ENCODE assay signal across 4 cellular contexts in genomic region chr13:42141052-42141451, GRCh38.
DNase-seq lines count a peak whose midpoint lies in the region; ATAC-seq, FAIRE-seq and TF ChIP-seq lines count a peak whose summit lies in the region.
"Not testable (repeated sequence)": the region's sequence is repeated elsewhere in the genome, so short reads cannot be mapped to it uniquely, and the experiment has no call there.

No MANE protein-coding gene starts in this region.

- H3K27ac ChIP-seq in HEK293 (ENCODE audit: extremely low read depth, low read depth, low read length); K562 (ENCODE audit: extremely low read depth, low read depth, low read length): not testable (repeated sequence)

- DNase-seq in activated CD8-positive, alpha-beta T cell treated with anti-CD3 and anti-CD28 coated beads for 36 hours; activated naive CD8-positive, alpha-beta T cell treated with anti-CD3 and anti-CD28 coated beads for 36 hours; K562 (ENCODE audit: extremely low read depth in 1 of 4, low spot score in 3 of 4): not testable (repeated sequence)

- not testable (repeated sequence) for H4K20me1 ChIP-seq in K562 (replicated peaks; ENCODE audit: control insufficient read depth, insufficient read depth, low read length)

- not testable (repeated sequence) for FAIRE-seq in K562 (lab: Jason Lieb, UNC)

- H3K9me1 ChIP-seq in K562 (ENCODE audit: control insufficient read depth, insufficient read depth, low read length): not testable (repeated sequence)

- TF ChIP-seq POLR2A in K562 (conservative IDR thresholded peaks at IDR 0.05): not testable (repeated sequence)

- WGBS in K562 (ENCODE audit: insufficient coverage, low coverage, missing lambda C conversion rate): 0% methylated on average over 1 of the region's 2 CpGs

- H2AFZ ChIP-seq in K562 (ENCODE audit: low read depth, low read length): not testable (repeated sequence)

- H3K4me3 ChIP-seq in HEK293 (ENCODE audit: low read depth, low read length); K562: not testable (repeated sequence)

- H3K36me3 ChIP-seq in HEK293 (ENCODE audit: control insufficient read depth in 2 of 2, insufficient read depth in 1 of 2, low read length in 2 of 2); K562 (ENCODE audit: control insufficient read depth, insufficient read depth, low read length): not testable (repeated sequence)

- CTCF ChIA-PET in HEK293 (lab: Yijun Ruan, JAX); activated CD8-positive, alpha-beta T cell treated with anti-CD3 and anti-CD28 coated beads for 36 hours (lab: Charles Lee); K562 (lab: Yijun Ruan, JAX; ENCODE audit: low intra/inter-chr PET ratio): not testable (repeated sequence)

- H3K27me3 ChIP-seq in K562 (ENCODE audit: control insufficient read depth in 2 of 2, insufficient read depth in 2 of 2, low read length in 2 of 2): not testable (repeated sequence)

- H3K27ac Mint-ChIP-seq in activated CD8-positive, alpha-beta T cell treated with anti-CD3 and anti-CD28 coated beads for 36 hours: peak overlapping the region; percentile 61
- peak overlapping the region; percentile 28 for H3K27ac Mint-ChIP-seq in activated naive CD8-positive, alpha-beta T cell treated with anti-CD3 and anti-CD28 coated beads for 36 hours

- H3K9me3 ChIP-seq in HEK293 (ENCODE audit: control insufficient read depth, insufficient read depth, low read depth, low read length); K562 (replicated peaks; ENCODE audit: control insufficient read depth, insufficient read depth, low read depth, low read length): not testable (repeated sequence)

- H3K4me1 Mint-ChIP-seq in activated CD8-positive, alpha-beta T cell treated with anti-CD3 and anti-CD28 coated beads for 36 hours (ENCODE audit: low read depth): peaks cover 22% of the 10 kb centered on the region
- H3K4me1 Mint-ChIP-seq in activated naive CD8-positive, alpha-beta T cell treated with anti-CD3 and anti-CD28 coated beads for 36 hours: peaks cover 24% of the 10 kb centered on the region

- H3K4me2 ChIP-seq in K562 (ENCODE audit: insufficient read depth, low read length): not testable (repeated sequence)

- TF ChIP-seq EP300 in K562 (IDR thresholded peaks at IDR 0.05; ENCODE audit: low read length): not testable (repeated sequence)

- H3K79me2 ChIP-seq in K562 (ENCODE audit: control insufficient read depth, insufficient read depth, low read length): not testable (repeated sequence)

- not testable (repeated sequence) for H3K4me3 Mint-ChIP-seq in activated CD8-positive, alpha-beta T cell treated with anti-CD3 and anti-CD28 coated beads for 36 hours; activated naive CD8-positive, alpha-beta T cell treated with anti-CD3 and anti-CD28 coated beads for 36 hours

- BruUV-seq in K562 (replicated peaks; lab: Mats Ljungman, UMichigan): not testable (repeated sequence)

- TF ChIP-seq CTCF in HEK293 (tag by site-specific recombination; IDR thresholded peaks at IDR 0.05); activated CD8-positive, alpha-beta T cell treated with anti-CD3 and anti-CD28 coated beads for 36 hours (IDR thresholded peaks at IDR 0.05); K562 (IDR thresholded peaks at IDR 0.05 in 2 of 3, conservative IDR thresholded peaks at IDR 0.05 in 1 of 3; ENCODE audit: insufficient read depth in 2 of 3, low read depth in 1 of 3, low read length in 3 of 3): not testable (repeated sequence)

- POLR2A ChIA-PET in HEK293 (lab: Yijun Ruan, JAX); activated CD8-positive, alpha-beta T cell treated with anti-CD3 and anti-CD28 coated beads for 36 hours (lab: Charles Lee); K562 (lab: Yijun Ruan, JAX): not testable (repeated sequence)

- not testable (repeated sequence) for H3K9me3 Mint-ChIP-seq in activated CD8-positive, alpha-beta T cell treated with anti-CD3 and anti-CD28 coated beads for 36 hours; activated naive CD8-positive, alpha-beta T cell treated with anti-CD3 and anti-CD28 coated beads for 36 hours

- peaks cover 21% of the 10 kb centered on the region for H3K36me3 Mint-ChIP-seq in activated CD8-positive, alpha-beta T cell treated with anti-CD3 and anti-CD28 coated beads for 36 hours (ENCODE audit: low read depth)
- peaks cover 34% of the 10 kb centered on the region for H3K36me3 Mint-ChIP-seq in activated naive CD8-positive, alpha-beta T cell treated with anti-CD3 and anti-CD28 coated beads for 36 hours

- not testable (repeated sequence) for ATAC-seq in activated CD8-positive, alpha-beta T cell treated with anti-CD3 and anti-CD28 coated beads for 36 hours; K562

- not testable (repeated sequence) for H3K9ac ChIP-seq in K562 (ENCODE audit: insufficient read depth in 1 of 2, low read depth in 2 of 2, low read length in 2 of 2)

- not testable (repeated sequence) for H3K27me3 Mint-ChIP-seq in activated CD8-positive, alpha-beta T cell treated with anti-CD3 and anti-CD28 coated beads for 36 hours; activated naive CD8-positive, alpha-beta T cell treated with anti-CD3 and anti-CD28 coated beads for 36 hours

- TF ChIP-seq RAD21 in K562 (CRISPR knock-in tag; conservative IDR thresholded peaks at IDR 0.05 in 1 of 2, IDR thresholded peaks at IDR 0.05 in 1 of 2): not testable (repeated sequence)

- not testable (repeated sequence) for H3K4me1 ChIP-seq in HEK293 (ENCODE audit: control insufficient read depth, insufficient read depth, low read length); K562 (replicated peaks in 1 of 2; ENCODE audit: control insufficient read depth in 2 of 2, insufficient read depth in 2 of 2, low read length in 2 of 2)

- in situ Hi-C loops in K562 (cut with MboI): not testable (repeated sequence)

- intact Hi-C loops in activated CD8-positive, alpha-beta T cell treated with anti-CD3 and anti-CD28 coated beads for 36 hours (cut with micrococcal nuclease); K562 (cut with micrococcal nuclease): not testable (repeated sequence)

TF ChIP-seq in HEK293, 187 proteins besides CTCF, POLR2A, EP300 and RAD21:
- TF ChIP-seq ZNF146 (tag by site-specific recombination; IDR thresholded peaks at IDR 0.05): peak; percentile 95
- 0 out of 2 replicates have a peak, but pooled peaks have one; percentile 35 for TF ChIP-seq ZNF280D (tag by site-specific recombination; IDR thresholded peaks at IDR 0.05)

TF ChIP-seq in K562, 482 proteins besides CTCF, POLR2A, EP300 and RAD21:
- TF ChIP-seq BCOR (IDR thresholded peaks at IDR 0.05): 0 out of 2 replicates have a peak, but pooled peaks have one; percentile 23
- peak; percentile 25 for TF ChIP-seq ZNF146 (CRISPR knock-in tag; IDR thresholded peaks at IDR 0.05; ENCODE audit: unreplicated experiment)
